ENCODE assay signal across 8 cellular contexts in genomic region chr11:9460322-9461067, GRCh38. TPM values are rescaled to one million over a fixed set of nuclear protein-coding genes. Genes with fewer than 3 reads are reported as not detected.
DNase-seq lines count a peak whose midpoint lies in the region; ATAC-seq and TF ChIP-seq lines count a peak whose summit lies in the region.

ZNF143 (plus strand) TSS chr11:9461012; CDS start chr11:9471309, 10,297 bp downstream.

- H3K9me3 Mint-ChIP-seq in activated T-cell treated with anti-CD3 and anti-CD28 coated beads, Interleukin-2, amount 50 U/mL, for 24 hours: no peaks in the 10 kb centered on the region

- in situ Hi-C loops in KBM-7 (cut with MboI; ENCODE audit: low pct_unique_long_range_greater_than_20kb, low sequenced_read_pairs): no loop called here

- peak within 1 kb of the TSS; percentile 97 for H3K4me3 Mint-ChIP-seq in activated T-cell treated with anti-CD3 and anti-CD28 coated beads, Interleukin-2, amount 50 U/mL, for 24 hours

- no peaks in the 10 kb centered on the region for H3K27me3 ChIP-seq in mucosa of rectum (ENCODE audit: control insufficient read depth in 2 of 2, insufficient read depth in 2 of 2, low read length in 2 of 2)

- H3K27me3 Mint-ChIP-seq in activated T-cell treated with anti-CD3 and anti-CD28 coated beads, Interleukin-2, amount 50 U/mL, for 24 hours: no peaks in the 10 kb centered on the region

- peak within 1 kb of the TSS; percentile 99 to 100 for H3K27ac ChIP-seq in mucosa of rectum (ENCODE audit: low read depth in 2 of 2, low read length in 2 of 2)

- peak within 1 kb of the TSS; percentile 91 to 100 for H3K4me3 ChIP-seq in mucosa of rectum (ENCODE audit: low read length in 2 of 2)

- peak within 1 kb of the TSS; percentile 99 to 100 for H3K9ac ChIP-seq in mucosa of rectum (ENCODE audit: low read depth in 1 of 2, low read length in 2 of 2)

- peaks cover 23% of the 10 kb centered on the region for H3K36me3 Mint-ChIP-seq in activated T-cell treated with anti-CD3 and anti-CD28 coated beads, Interleukin-2, amount 50 U/mL, for 24 hours (ENCODE audit: low read depth)

- ATAC-seq in GM21717 (IDR thresholded peaks at IDR 0.05; ENCODE audit: unreplicated experiment): peak; percentile 87

- H3K36me3 ChIP-seq in mucosa of rectum (ENCODE audit: control insufficient read depth in 2 of 2, insufficient read depth in 2 of 2, low read length in 2 of 2): peaks cover 0 to 3% of the 10 kb centered on the region in 2 donors

- DNase-seq in DMS153 treated with DMSO at 0.1 percent for 48 hours (lab: John Stamatoyannopoulos, UW; ENCODE audit: unreplicated experiment): peak; percentile 98
- DNase-seq in KBM-7: peak; percentile 100
- peak; percentile 100 for DNase-seq in activated T-cell treated with anti-CD3 and anti-CD28 coated beads, Interleukin-2, amount 50 U/mL, for 24 hours
- peak; percentile 100 for DNase-seq in erythroblast (lab: John Stamatoyannopoulos, UW)
- peak; percentile 100 for DNase-seq in stimulated activated CD8-positive, alpha-beta memory T cell treated with anti-CD3 and anti-CD28 coated beads, Interleukin-4, amount 100 ng/mL, for 48 hours

- peak within 1 kb of the TSS; percentile 99 for H3K27ac Mint-ChIP-seq in activated T-cell treated with anti-CD3 and anti-CD28 coated beads, Interleukin-2, amount 50 U/mL, for 24 hours

- H3K4me1 Mint-ChIP-seq in activated T-cell treated with anti-CD3 and anti-CD28 coated beads, Interleukin-2, amount 50 U/mL, for 24 hours (ENCODE audit: low read depth): peaks cover 31% of the 10 kb centered on the region

- no peaks in the 10 kb centered on the region for H3K9me3 ChIP-seq in mucosa of rectum (ENCODE audit: control insufficient read depth in 2 of 2, low read length in 2 of 2)

- peak; percentile 94 for TF ChIP-seq POLR2A in erythroblast (IDR thresholded peaks at IDR 0.05; ENCODE audit: low read length)

- H3K4me1 ChIP-seq in mucosa of rectum (ENCODE audit: control insufficient read depth in 2 of 2, insufficient read depth in 2 of 2, low read length in 2 of 2): peaks cover 5 to 6% of the 10 kb centered on the region in 2 donors

TF ChIP-seq in PFSK-1, 5 proteins besides CTCF, POLR2A, EP300 and RAD21:
- TF ChIP-seq TAF1 (IDR thresholded peaks at IDR 0.05; ENCODE audit: borderline replicate concordance, insufficient read depth, low read length) (0 out of 2 replicates have a peak, but pooled peaks have one; percentile 50), SIN3A (IDR thresholded peaks at IDR 0.05; ENCODE audit: borderline replicate concordance, insufficient read depth, low read length) (0 out of 2 replicates have a peak, but pooled peaks have one; percentile 59), POLR2AphosphoS5 (IDR thresholded peaks at IDR 0.05; ENCODE audit: low read depth, low read length) (no peak; the same call in 1 of the 2 replicates), FOXP2 (optimal IDR thresholded peaks at IDR 0.05; ENCODE audit: borderline replicate concordance, extremely low read depth, extremely low read length, insufficient read depth) (no peak), REST (IDR thresholded peaks at IDR 0.05; ENCODE audit: insufficient read depth in 1 of 2, low read depth in 2 of 2, low read length in 2 of 2) (peak in 1 of 2 experiments; percentile 72; a peak in 1 of 4 replicates)
TF ChIP-seq in PFSK-1: peak in this region for 3.

RNA-seq across cellular contexts. Expression of gene ZNF143, which starts in this region (rescaled TPM):
- polyA plus RNA-seq in PFSK-1 (2012; ENCODE audit: insufficient read length, low read depth): 18.2 TPM

Comparison
In these comparisons a context has a peak if more than half of its experiments do, and no peak if none do; other contexts are left out.
1. Peak in every context shown above with its lines: DNase-seq, ATAC-seq, H3K4me3 ChIP-seq and H3K27ac ChIP-seq.